Comparison of ENCODE assay signal across 1 cellular context in genomic region chr3:15065550-15066007, GRCh38.
TF ChIP-seq lines count a peak whose summit lies in the region.

No MANE protein-coding gene starts in this region.

TF ChIP-seq in H1, 55 proteins besides CTCF, POLR2A, EP300 and RAD21:
- TF ChIP-seq ATF2 (IDR thresholded peaks at IDR 0.05; ENCODE audit: low read length) = 0 out of 2 replicates have a peak, but pooled peaks have one; percentile 3
- TF ChIP-seq BRCA1 (IDR thresholded peaks at IDR 0.05; ENCODE audit: low read depth, low read length) = no peak
